In the genomic region with DNA sequence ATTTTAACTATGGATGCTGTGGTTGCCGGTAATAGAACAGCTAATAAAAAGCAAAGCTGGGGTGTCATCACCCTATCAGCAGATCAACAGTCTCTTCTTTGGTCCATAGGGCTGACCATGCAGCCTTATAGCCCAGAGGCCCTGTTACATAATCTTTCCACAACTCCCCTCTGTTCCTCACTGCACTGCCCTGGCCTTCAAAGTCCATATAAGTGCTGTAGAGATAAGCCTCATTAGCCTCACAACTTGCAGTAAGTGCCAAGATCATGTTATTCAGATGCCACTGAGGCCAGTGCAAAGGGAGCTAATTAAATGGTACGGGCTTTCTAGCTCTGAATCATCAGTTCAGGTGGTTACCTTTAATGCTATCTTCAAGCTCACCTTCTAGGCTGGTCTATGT, we compare ENCODE assay signal across 17 cellular contexts.
A peak's percentile ranks its signal among the peaks of the same experiment; 100 is the strongest.
DNase-seq lines count a peak whose midpoint lies in the region; ATAC-seq and TF ChIP-seq lines count a peak whose summit lies in the region.
"Had no signal": no experiment of that assay in that cellular context is flagged by ENCODE, and none has a peak within 500 bp of the region (broad histone marks: within the 10 kb centered on the region; RNA-seq: fewer than 3 reads in every experiment).

No MANE protein-coding gene starts in this region.

- H3K4me3 Mint-ChIP-seq in activated T-helper 2 cell treated with anti-CD3 and anti-CD28 coated beads, Interferon-gamma antibody, Interleukin-2, Interleukin-4, amounts not matched to agents 10 μg/mL and 5 μg/mL and 100 μg/mL, durations not matched to agents 14 hours and 24 hours and 36 hours (ENCODE audit: low read depth) = no peak overlapping the region
- no peak overlapping the region for H3K4me3 Mint-ChIP-seq in CD4-positive, alpha-beta T cell
- H3K4me3 Mint-ChIP-seq: activated CD8-positive, alpha-beta memory T cell treated with anti-CD3 and anti-CD28 coated beads, Interleukin-2, amount 10 ng/mL, durations not matched to agents 7 days and 5 days; natural killer cell had no signal

- CTCF ChIA-PET in CD4-positive, alpha-beta T cell (lab: Charles Lee) = no interaction called here

- H3K4me3 ChIP-seq in BLaER1 = peak overlapping the region; percentile 51; the same call in 1 of the 2 replicates
- H3K4me3 ChIP-seq: adrenal gland, heart left ventricle, sigmoid colon had no signal

- H4K20me1 ChIP-seq in BLaER1 = no peaks in the 10 kb centered on the region

- peak overlapping the region; percentile 92 for H3K27ac ChIP-seq in BLaER1
- no peak overlapping the region for H3K27ac ChIP-seq in CD4-positive, alpha-beta T cell (ENCODE audit: low read depth, low read length)
- H3K27ac ChIP-seq: sigmoid colon had no signal

- H3K36me3 ChIP-seq in BLaER1 = no peaks in the 10 kb centered on the region
- H3K36me3 ChIP-seq: adrenal gland, heart left ventricle, sigmoid colon had no signal

- no peak for TF ChIP-seq CTCF in CD4-positive, alpha-beta T cell (IDR thresholded peaks at IDR 0.05)

- POLR2A ChIA-PET in CD4-positive, alpha-beta T cell (lab: Charles Lee) = interaction anchor here (1.1 to 1.8 kb wide), 4 partner anchors 10 to 89 kb away, joined by 3 to 4 read pairs (median 4); no protein-coding TSS in a partner anchor

- H3K27me3 Mint-ChIP-seq in activated T-helper 2 cell treated with anti-CD3 and anti-CD28 coated beads, Interferon-gamma antibody, Interleukin-2, Interleukin-4, amounts not matched to agents 10 μg/mL and 5 μg/mL and 100 μg/mL, durations not matched to agents 14 hours and 24 hours and 36 hours (ENCODE audit: low read depth) = no peaks in the 10 kb centered on the region
- no peaks in the 10 kb centered on the region for H3K27me3 Mint-ChIP-seq in CD4-positive, alpha-beta T cell
- H3K27me3 Mint-ChIP-seq: activated CD8-positive, alpha-beta memory T cell treated with anti-CD3 and anti-CD28 coated beads, Interleukin-2, amount 10 ng/mL, durations not matched to agents 7 days and 5 days had no signal

- H3K9me3 Mint-ChIP-seq in activated T-helper 2 cell treated with anti-CD3 and anti-CD28 coated beads, Interferon-gamma antibody, Interleukin-2, Interleukin-4, amounts not matched to agents 10 μg/mL and 5 μg/mL and 100 μg/mL, durations not matched to agents 14 hours and 24 hours and 36 hours = peaks cover 31% of the 10 kb centered on the region
- H3K9me3 Mint-ChIP-seq in CD4-positive, alpha-beta T cell = peaks cover 3% of the 10 kb centered on the region
- H3K9me3 Mint-ChIP-seq: natural killer cell had no signal

- peaks cover 43% of the 10 kb centered on the region for H3K4me1 Mint-ChIP-seq in activated T-helper 2 cell treated with anti-CD3 and anti-CD28 coated beads, Interferon-gamma antibody, Interleukin-2, Interleukin-4, amounts not matched to agents 10 μg/mL and 5 μg/mL and 100 μg/mL, durations not matched to agents 14 hours and 24 hours and 36 hours (ENCODE audit: low read depth)
- peaks cover 40% of the 10 kb centered on the region for H3K4me1 Mint-ChIP-seq in CD4-positive, alpha-beta T cell (ENCODE audit: low read depth)

- H3K4me2 ChIP-seq in BLaER1 = peak overlapping the region; percentile 86

- no peak for DNase-seq in activated T-helper 2 cell treated with anti-CD3 and anti-CD28 coated beads, Interferon-gamma antibody, Interleukin-2, Interleukin-4, amounts not matched to agents 10 μg/mL and 5 μg/mL and 100 μg/mL, durations not matched to agents 14 hours and 24 hours and 36 hours (ENCODE audit: low spot score)
- no peak for DNase-seq in CD4-positive, alpha-beta T cell
- DNase-seq in stimulated activated CD4-positive, alpha-beta T cell treated with anti-CD3 and anti-CD28 coated beads, Interleukin-12 subunit alpha, Interleukin-12 subunit beta, amount 100 ng/mL, for 4 hours = no peak
- DNase-seq in NCI-H446 (lab: John Stamatoyannopoulos, UW) = no peak
- no peak for DNase-seq in T-helper 9 cell
- DNase-seq: activated CD8-positive, alpha-beta memory T cell treated with anti-CD3 and anti-CD28 coated beads, Interleukin-2, amount 10 ng/mL, durations not matched to agents 7 days and 5 days; C1 segment of cervical spinal cord; GOT3; left cardiac atrium; natural killer cell; NCI-H1092; sigmoid colon had no signal

- peaks cover 83% of the 10 kb centered on the region for H3K4me1 ChIP-seq in BLaER1
- H3K4me1 ChIP-seq: adrenal gland, sigmoid colon had no signal

- H3K36me3 Mint-ChIP-seq in activated T-helper 2 cell treated with anti-CD3 and anti-CD28 coated beads, Interferon-gamma antibody, Interleukin-2, Interleukin-4, amounts not matched to agents 10 μg/mL and 5 μg/mL and 100 μg/mL, durations not matched to agents 14 hours and 24 hours and 36 hours (ENCODE audit: low read depth) = peaks cover 8% of the 10 kb centered on the region
- no peaks in the 10 kb centered on the region for H3K36me3 Mint-ChIP-seq in CD4-positive, alpha-beta T cell (ENCODE audit: low read depth)
- H3K36me3 Mint-ChIP-seq: natural killer cell had no signal

- H3K27ac Mint-ChIP-seq in activated T-helper 2 cell treated with anti-CD3 and anti-CD28 coated beads, Interferon-gamma antibody, Interleukin-2, Interleukin-4, amounts not matched to agents 10 μg/mL and 5 μg/mL and 100 μg/mL, durations not matched to agents 14 hours and 24 hours and 36 hours = peak overlapping the region; percentile 85
- no peak overlapping the region for H3K27ac Mint-ChIP-seq in CD4-positive, alpha-beta T cell
- H3K27ac Mint-ChIP-seq: activated CD8-positive, alpha-beta memory T cell treated with anti-CD3 and anti-CD28 coated beads, Interleukin-2, amount 10 ng/mL, durations not matched to agents 7 days and 5 days; natural killer cell had no signal

- ATAC-seq in GM19023 (IDR thresholded peaks at IDR 0.05; ENCODE audit: unreplicated experiment) (peak; percentile 3), HG03045 (IDR thresholded peaks at IDR 0.05; ENCODE audit: unreplicated experiment) (peak; percentile 4)
- no peak for ATAC-seq in CD4-positive, alpha-beta T cell (ENCODE audit: poor library complexity)
- ATAC-seq: activated CD8-positive, alpha-beta memory T cell treated with anti-CD3 and anti-CD28 coated beads, Interleukin-2, amount 10 ng/mL, durations not matched to agents 7 days and 5 days; heart left ventricle had no signal

- H3K27me3 ChIP-seq in BLaER1 = no peaks in the 10 kb centered on the region
- no peaks in the 10 kb centered on the region for H3K27me3 ChIP-seq in CD4-positive, alpha-beta T cell (ENCODE audit: control insufficient read depth, insufficient read depth, low read length)
- H3K27me3 ChIP-seq: adrenal gland, sigmoid colon had no signal

- H3K9ac ChIP-seq in BLaER1 = peak overlapping the region; percentile 69

- peaks cover 37% of the 10 kb centered on the region for H3K9me3 ChIP-seq in BLaER1
- peaks cover 7% of the 10 kb centered on the region for H3K9me3 ChIP-seq in CD4-positive, alpha-beta T cell (ENCODE audit: control insufficient read depth, low read length)
- H3K9me3 ChIP-seq: adrenal gland had no signal

- intact Hi-C loops in activated T-helper 2 cell treated with anti-CD3 and anti-CD28 coated beads, Interferon-gamma antibody, Interleukin-2, Interleukin-4, amounts not matched to agents 10 μg/mL and 5 μg/mL and 100 μg/mL, durations not matched to agents 14 hours and 24 hours and 36 hours (cut with micrococcal nuclease) = loop anchor here (1.0 to 2.0 kb wide), 6 partner anchors 75 to 175 kb away; no protein-coding TSS in a partner anchor
- intact Hi-C loops in CD4-positive, alpha-beta T cell (cut with DNase I, micrococcal nuclease) = no loop called here
